In the genomic region with DNA sequence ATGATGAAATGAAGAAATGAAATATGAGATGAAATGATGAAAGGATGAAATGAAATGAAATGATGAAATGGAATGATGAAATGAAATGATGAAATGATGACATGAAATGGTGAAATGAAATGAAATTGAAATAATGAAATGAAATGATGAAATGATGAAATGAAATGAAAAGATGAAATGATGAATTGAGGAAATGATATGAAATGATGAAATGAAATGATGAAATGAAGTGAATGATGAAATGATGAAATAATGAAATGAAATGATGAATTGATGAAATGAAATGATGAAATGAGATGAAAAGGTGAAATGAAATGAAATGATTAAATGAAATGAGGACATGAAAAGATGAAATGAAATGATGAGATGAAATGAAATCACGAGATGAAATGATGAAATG, we compare ENCODE assay signal across 1 cellular context.
TF ChIP-seq lines count a peak whose summit lies in the region.
"Not testable (repeated sequence)": the region's sequence is repeated elsewhere in the genome, so short reads cannot be mapped to it uniquely, and the experiment has no call there.

No MANE protein-coding gene starts in this region.

TF ChIP-seq in K562, 482 proteins besides CTCF, POLR2A, EP300 and RAD21 (continued from another document):
- peak; percentile 48; the same call in 1 of the 2 replicates for TF ChIP-seq ATF3 (IDR thresholded peaks at IDR 0.05)
- not testable (repeated sequence) for TF ChIP-seq ATF3 (CRISPR knock-in tag; conservative IDR thresholded peaks at IDR 0.05)
- peak; percentile 46 for TF ChIP-seq CEBPB (tag; IDR thresholded peaks at IDR 0.05)
